ENCODE assay signal across 1 cellular context in genomic region chr10:49941447-49942338, GRCh38.
TF ChIP-seq lines count a peak whose summit lies in the region.
"Not testable (repeated sequence)": the region's sequence is repeated elsewhere in the genome, so short reads cannot be mapped to it uniquely, and the experiment has no call there.

Gene PARG (minus strand): TSS chr10:49942027. CDS start chr10:49941725, 302 bp downstream.
Gene TIMM23B (plus strand): TSS chr10:49942053. CDS start chr10:49942195, 142 bp downstream.

TF ChIP-seq in HepG2, 621 proteins besides CTCF, POLR2A, EP300 and RAD21 (continued from another document and continues in another):
- TF ChIP-seq ZGPAT (CRISPR knock-in tag; IDR thresholded peaks at IDR 0.05), result peak; percentile 76; the same call in 1 of the 2 replicates
- peak; percentile 84 for TF ChIP-seq REPIN1 (CRISPR knock-in tag; IDR thresholded peaks at IDR 0.05; ENCODE audit: borderline replicate concordance, low read depth)
- TF ChIP-seq GATAD1 (CRISPR knock-in tag; IDR thresholded peaks at IDR 0.05), result peak; percentile 98
- peak; percentile 91 for TF ChIP-seq PHF8 (CRISPR knock-in tag; IDR thresholded peaks at IDR 0.05)
- TF ChIP-seq RXRB (CRISPR knock-in tag; IDR thresholded peaks at IDR 0.05; ENCODE audit: borderline replicate concordance), result peak; percentile 49; the same call in 1 of the 2 replicates
- 0 out of 2 replicates have a peak, but pooled peaks have one; percentile 48 for TF ChIP-seq WIZ (CRISPR knock-in tag; IDR thresholded peaks at IDR 0.05)
- 0 out of 2 replicates have a peak, but pooled peaks have one; percentile 39 for TF ChIP-seq PCBP1 (IDR thresholded peaks at IDR 0.05; ENCODE audit: borderline replicate concordance, low read depth, low read length)
- peak; percentile 90 for TF ChIP-seq TFDP1 (CRISPR knock-in tag; IDR thresholded peaks at IDR 0.05; ENCODE audit: borderline replicate concordance)
- TF ChIP-seq ZNF383 (CRISPR knock-in tag; IDR thresholded peaks at IDR 0.05; ENCODE audit: borderline replicate concordance), result 0 out of 2 replicates have a peak, but pooled peaks have one; percentile 49
- peak; percentile 83 for TF ChIP-seq ZNF501 (CRISPR knock-in tag; IDR thresholded peaks at IDR 0.05)
- 0 out of 2 replicates have a peak, but pooled peaks have one; percentile 34 for TF ChIP-seq GATAD2A (CRISPR knock-in tag; IDR thresholded peaks at IDR 0.05)
- peak; percentile 11; the same call in 1 of the 2 replicates for TF ChIP-seq BRD4 (CRISPR knock-in tag; IDR thresholded peaks at IDR 0.05)
- peak; percentile 85; the same call in 1 of the 2 replicates for TF ChIP-seq KDM5A (IDR thresholded peaks at IDR 0.05; ENCODE audit: borderline replicate concordance, low read length)
- TF ChIP-seq E2F5 (CRISPR knock-in tag; conservative IDR thresholded peaks at IDR 0.05), result peak; percentile 73
- peak; percentile 89; the same call in 1 of the 2 replicates for TF ChIP-seq BORCS8-MEF2B (CRISPR knock-in tag; IDR thresholded peaks at IDR 0.05)
- peak; percentile 62; the same call in 1 of the 2 replicates for TF ChIP-seq ZNF639 (CRISPR knock-in tag; conservative IDR thresholded peaks at IDR 0.05)
- TF ChIP-seq ZNF543 (CRISPR knock-in tag; IDR thresholded peaks at IDR 0.05), result 0 out of 2 replicates have a peak, but pooled peaks have one; percentile 74
- peak; percentile 68; the same call in 1 of the 2 replicates for TF ChIP-seq ZBTB10 (CRISPR knock-in tag; IDR thresholded peaks at IDR 0.05; ENCODE audit: borderline replicate concordance)
- peak; percentile 86; the same call in 1 of the 2 replicates for TF ChIP-seq ZNF558 (CRISPR knock-in tag; IDR thresholded peaks at IDR 0.05; ENCODE audit: borderline replicate concordance)
- TF ChIP-seq ZSCAN25 (CRISPR knock-in tag; IDR thresholded peaks at IDR 0.05), result peak; percentile 51; the same call in 1 of the 2 replicates
- TF ChIP-seq AHR (CRISPR knock-in tag; IDR thresholded peaks at IDR 0.05), result 0 out of 2 replicates have a peak, but pooled peaks have one; percentile 45
- 0 out of 2 replicates have a peak, but pooled peaks have one; percentile 34 for TF ChIP-seq ZBTB20 (CRISPR knock-in tag; IDR thresholded peaks at IDR 0.05; ENCODE audit: borderline replicate concordance, low read depth)
- TF ChIP-seq CREB1 (IDR thresholded peaks at IDR 0.05), result not testable (repeated sequence)
- TF ChIP-seq CREB1 (CRISPR knock-in tag; IDR thresholded peaks at IDR 0.05), result peak; percentile 41; the same call in 1 of the 2 replicates
- TF ChIP-seq TMF1 (CRISPR knock-in tag; IDR thresholded peaks at IDR 0.05; ENCODE audit: low read depth), result peak; percentile 77; the same call in 1 of the 2 replicates
- peak; percentile 73; the same call in 1 of the 2 replicates for TF ChIP-seq ZSCAN21 (CRISPR knock-in tag; IDR thresholded peaks at IDR 0.05; ENCODE audit: borderline replicate concordance)
- TF ChIP-seq CSRNP1 (CRISPR knock-in tag; IDR thresholded peaks at IDR 0.05), result peak; percentile 49; the same call in 1 of the 2 replicates
- peak; percentile 38; the same call in 1 of the 2 replicates for TF ChIP-seq MEF2D (CRISPR knock-in tag; IDR thresholded peaks at IDR 0.05)
- TF ChIP-seq ZNF782 (CRISPR knock-in tag; IDR thresholded peaks at IDR 0.05; ENCODE audit: borderline replicate concordance), result peak; percentile 49; the same call in 1 of the 2 replicates
- TF ChIP-seq ZNF318 (CRISPR knock-in tag; IDR thresholded peaks at IDR 0.05), result 0 out of 2 replicates have a peak, but pooled peaks have one; percentile 26
- TF ChIP-seq KAT8 (CRISPR knock-in tag; IDR thresholded peaks at IDR 0.05), result peak; percentile 98
- 0 out of 2 replicates have a peak, but pooled peaks have one; percentile 38 for TF ChIP-seq ZNF34 (CRISPR knock-in tag; IDR thresholded peaks at IDR 0.05; ENCODE audit: borderline replicate concordance)
- 0 out of 2 replicates have a peak, but pooled peaks have one; percentile 46 for TF ChIP-seq TARDBP (CRISPR knock-in tag; IDR thresholded peaks at IDR 0.05)
- TF ChIP-seq ELK4 (CRISPR knock-in tag; IDR thresholded peaks at IDR 0.05; ENCODE audit: borderline replicate concordance), result peak; percentile 55; the same call in 1 of the 2 replicates
- TF ChIP-seq BHLHE40 (IDR thresholded peaks at IDR 0.05; ENCODE audit: low read length), result peak; percentile 80
- TF ChIP-seq ZNF274 (CRISPR knock-in tag; IDR thresholded peaks at IDR 0.05), result 0 out of 2 replicates have a peak, but pooled peaks have one; percentile 68
- TF ChIP-seq ZNF224 (CRISPR knock-in tag; IDR thresholded peaks at IDR 0.05), result 0 out of 2 replicates have a peak, but pooled peaks have one; percentile 25
- TF ChIP-seq ZNF33A (CRISPR knock-in tag; IDR thresholded peaks at IDR 0.05; ENCODE audit: borderline replicate concordance), result 0 out of 2 replicates have a peak, but pooled peaks have one; percentile 36
- peak; percentile 35 for TF ChIP-seq YY1 (IDR thresholded peaks at IDR 0.05; ENCODE audit: insufficient read depth, insufficient replicate concordance, low read depth, low read length)
- peak; percentile 8; the same call in 1 of the 2 replicates for TF ChIP-seq ZNF563 (CRISPR knock-in tag; IDR thresholded peaks at IDR 0.05)
- TF ChIP-seq RFXANK (CRISPR knock-in tag; IDR thresholded peaks at IDR 0.05), result 0 out of 2 replicates have a peak, but pooled peaks have one; percentile 31
